1 cellular context compared by ENCODE assay signal in the genomic region with DNA sequence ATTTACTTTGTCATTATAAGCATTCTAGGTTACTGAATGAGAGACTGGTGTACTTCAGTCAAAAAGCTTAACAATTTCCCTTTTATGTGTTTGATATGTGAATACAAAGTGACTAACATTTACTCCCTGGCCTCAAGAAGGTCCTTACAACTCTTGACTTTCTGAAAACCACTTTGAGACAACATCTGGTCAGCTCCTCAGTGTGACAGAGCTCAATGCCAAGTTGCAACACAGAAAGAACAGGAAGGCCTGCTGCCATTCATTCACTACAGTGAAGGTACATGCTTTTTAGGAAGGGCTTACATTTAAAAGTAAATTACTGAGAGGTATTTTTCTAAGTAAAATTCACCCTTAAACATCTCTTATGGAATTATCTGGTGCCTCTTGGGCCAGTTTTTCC.
TF ChIP-seq lines count a peak whose summit lies in the region.

No MANE protein-coding gene starts in this region.

TF ChIP-seq in HepG2, 621 proteins besides CTCF, POLR2A, EP300 and RAD21:
- TF ChIP-seq, protein P1, sequence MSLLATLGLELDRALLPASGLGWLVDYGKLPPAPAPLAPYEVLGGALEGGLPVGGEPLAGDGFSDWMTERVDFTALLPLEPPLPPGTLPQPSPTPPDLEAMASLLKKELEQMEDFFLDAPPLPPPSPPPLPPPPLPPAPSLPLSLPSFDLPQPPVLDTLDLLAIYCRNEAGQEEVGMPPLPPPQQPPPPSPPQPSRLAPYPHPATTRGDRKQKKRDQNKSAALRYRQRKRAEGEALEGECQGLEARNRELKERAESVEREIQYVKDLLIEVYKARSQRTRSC (CRISPR knock-in tag; IDR thresholded peaks at IDR 0.05; ENCODE audit: low read depth) = no peak
- TF ChIP-seq ZNF180 (CRISPR knock-in tag; IDR thresholded peaks at IDR 0.05; ENCODE audit: borderline replicate concordance, low read depth) = no peak
- TF ChIP-seq, protein P2, sequence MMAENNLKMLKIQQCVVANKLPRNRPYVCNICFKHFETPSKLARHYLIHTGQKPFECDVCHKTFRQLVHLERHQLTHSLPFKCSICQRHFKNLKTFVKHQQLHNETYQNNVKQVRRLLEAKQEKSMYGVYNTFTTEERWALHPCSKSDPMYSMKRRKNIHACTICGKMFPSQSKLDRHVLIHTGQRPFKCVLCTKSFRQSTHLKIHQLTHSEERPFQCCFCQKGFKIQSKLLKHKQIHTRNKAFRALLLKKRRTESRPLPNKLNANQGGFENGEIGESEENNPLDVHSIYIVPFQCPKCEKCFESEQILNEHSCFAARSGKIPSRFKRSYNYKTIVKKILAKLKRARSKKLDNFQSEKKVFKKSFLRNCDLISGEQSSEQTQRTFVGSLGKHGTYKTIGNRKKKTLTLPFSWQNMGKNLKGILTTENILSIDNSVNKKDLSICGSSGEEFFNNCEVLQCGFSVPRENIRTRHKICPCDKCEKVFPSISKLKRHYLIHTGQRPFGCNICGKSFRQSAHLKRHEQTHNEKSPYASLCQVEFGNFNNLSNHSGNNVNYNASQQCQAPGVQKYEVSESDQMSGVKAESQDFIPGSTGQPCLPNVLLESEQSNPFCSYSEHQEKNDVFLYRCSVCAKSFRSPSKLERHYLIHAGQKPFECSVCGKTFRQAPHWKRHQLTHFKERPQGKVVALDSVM (CRISPR knock-in tag; IDR thresholded peaks at IDR 0.05) = no peak
- TF ChIP-seq KDM3A (CRISPR knock-in tag; IDR thresholded peaks at IDR 0.05; ENCODE audit: low read depth) = no peak
- no peak for TF ChIP-seq ZFAT (CRISPR knock-in tag; conservative IDR thresholded peaks at IDR 0.05)
- TF ChIP-seq TSC22D2 (CRISPR knock-in tag; IDR thresholded peaks at IDR 0.05; ENCODE audit: borderline replicate concordance) = no peak
- TF ChIP-seq MBNL3 (CRISPR knock-in tag; conservative IDR thresholded peaks at IDR 0.05) = no peak
- TF ChIP-seq, protein P3, sequence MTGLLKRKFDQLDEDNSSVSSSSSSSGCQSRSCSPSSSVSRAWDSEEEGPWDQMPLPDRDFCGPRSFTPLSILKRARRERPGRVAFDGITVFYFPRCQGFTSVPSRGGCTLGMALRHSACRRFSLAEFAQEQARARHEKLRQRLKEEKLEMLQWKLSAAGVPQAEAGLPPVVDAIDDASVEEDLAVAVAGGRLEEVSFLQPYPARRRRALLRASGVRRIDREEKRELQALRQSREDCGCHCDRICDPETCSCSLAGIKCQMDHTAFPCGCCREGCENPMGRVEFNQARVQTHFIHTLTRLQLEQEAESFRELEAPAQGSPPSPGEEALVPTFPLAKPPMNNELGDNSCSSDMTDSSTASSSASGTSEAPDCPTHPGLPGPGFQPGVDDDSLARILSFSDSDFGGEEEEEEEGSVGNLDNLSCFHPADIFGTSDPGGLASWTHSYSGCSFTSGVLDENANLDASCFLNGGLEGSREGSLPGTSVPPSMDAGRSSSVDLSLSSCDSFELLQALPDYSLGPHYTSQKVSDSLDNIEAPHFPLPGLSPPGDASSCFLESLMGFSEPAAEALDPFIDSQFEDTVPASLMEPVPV (CRISPR knock-in tag; IDR thresholded peaks at IDR 0.05) = no peak
- TF ChIP-seq WIZ (CRISPR knock-in tag; IDR thresholded peaks at IDR 0.05) = no peak
- no peak for TF ChIP-seq HMG20A (CRISPR knock-in tag; IDR thresholded peaks at IDR 0.05; ENCODE audit: borderline replicate concordance)
- TF ChIP-seq, protein P4, sequence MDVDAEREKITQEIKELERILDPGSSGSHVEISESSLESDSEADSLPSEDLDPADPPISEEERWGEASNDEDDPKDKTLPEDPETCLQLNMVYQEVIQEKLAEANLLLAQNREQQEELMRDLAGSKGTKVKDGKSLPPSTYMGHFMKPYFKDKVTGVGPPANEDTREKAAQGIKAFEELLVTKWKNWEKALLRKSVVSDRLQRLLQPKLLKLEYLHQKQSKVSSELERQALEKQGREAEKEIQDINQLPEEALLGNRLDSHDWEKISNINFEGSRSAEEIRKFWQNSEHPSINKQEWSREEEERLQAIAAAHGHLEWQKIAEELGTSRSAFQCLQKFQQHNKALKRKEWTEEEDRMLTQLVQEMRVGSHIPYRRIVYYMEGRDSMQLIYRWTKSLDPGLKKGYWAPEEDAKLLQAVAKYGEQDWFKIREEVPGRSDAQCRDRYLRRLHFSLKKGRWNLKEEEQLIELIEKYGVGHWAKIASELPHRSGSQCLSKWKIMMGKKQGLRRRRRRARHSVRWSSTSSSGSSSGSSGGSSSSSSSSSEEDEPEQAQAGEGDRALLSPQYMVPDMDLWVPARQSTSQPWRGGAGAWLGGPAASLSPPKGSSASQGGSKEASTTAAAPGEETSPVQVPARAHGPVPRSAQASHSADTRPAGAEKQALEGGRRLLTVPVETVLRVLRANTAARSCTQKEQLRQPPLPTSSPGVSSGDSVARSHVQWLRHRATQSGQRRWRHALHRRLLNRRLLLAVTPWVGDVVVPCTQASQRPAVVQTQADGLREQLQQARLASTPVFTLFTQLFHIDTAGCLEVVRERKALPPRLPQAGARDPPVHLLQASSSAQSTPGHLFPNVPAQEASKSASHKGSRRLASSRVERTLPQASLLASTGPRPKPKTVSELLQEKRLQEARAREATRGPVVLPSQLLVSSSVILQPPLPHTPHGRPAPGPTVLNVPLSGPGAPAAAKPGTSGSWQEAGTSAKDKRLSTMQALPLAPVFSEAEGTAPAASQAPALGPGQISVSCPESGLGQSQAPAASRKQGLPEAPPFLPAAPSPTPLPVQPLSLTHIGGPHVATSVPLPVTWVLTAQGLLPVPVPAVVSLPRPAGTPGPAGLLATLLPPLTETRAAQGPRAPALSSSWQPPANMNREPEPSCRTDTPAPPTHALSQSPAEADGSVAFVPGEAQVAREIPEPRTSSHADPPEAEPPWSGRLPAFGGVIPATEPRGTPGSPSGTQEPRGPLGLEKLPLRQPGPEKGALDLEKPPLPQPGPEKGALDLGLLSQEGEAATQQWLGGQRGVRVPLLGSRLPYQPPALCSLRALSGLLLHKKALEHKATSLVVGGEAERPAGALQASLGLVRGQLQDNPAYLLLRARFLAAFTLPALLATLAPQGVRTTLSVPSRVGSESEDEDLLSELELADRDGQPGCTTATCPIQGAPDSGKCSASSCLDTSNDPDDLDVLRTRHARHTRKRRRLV (CRISPR knock-in tag; IDR thresholded peaks at IDR 0.05) = no peak
- no peak for TF ChIP-seq ISX (CRISPR knock-in tag; conservative IDR thresholded peaks at IDR 0.05)
- TF ChIP-seq ZIK1 (CRISPR knock-in tag; IDR thresholded peaks at IDR 0.05; ENCODE audit: borderline replicate concordance, low read depth) = no peak
